1 cellular context compared by ENCODE assay signal in genomic region chr20:10922941-10923340, GRCh38.
TF ChIP-seq lines count a peak whose summit lies in the region.

No MANE protein-coding gene starts in this region.

TF ChIP-seq in HEK293, 187 proteins besides CTCF, POLR2A, EP300 and RAD21 (continued from another document):
- TF ChIP-seq ZSCAN18 (tag by site-specific recombination; IDR thresholded peaks at IDR 0.05) (no peak), ZNF529 (tag by site-specific recombination; IDR thresholded peaks at IDR 0.05; ENCODE audit: insufficient replicate concordance) (no peak), ZNF629 (tag by site-specific recombination; IDR thresholded peaks at IDR 0.05) (0 out of 2 replicates have a peak, but pooled peaks have one; percentile 16), ZNF266 (tag by site-specific recombination; IDR thresholded peaks at IDR 0.05; ENCODE audit: low read depth) (no peak), FEZF1 (tag by site-specific recombination; IDR thresholded peaks at IDR 0.05) (no peak), GLIS1 (tag by site-specific recombination; IDR thresholded peaks at IDR 0.05) (no peak), ZNF292 (tag by site-specific recombination; IDR thresholded peaks at IDR 0.05; ENCODE audit: borderline replicate concordance, low read depth) (no peak), GFI1B (tag by site-specific recombination; IDR thresholded peaks at IDR 0.05) (no peak), ZNF146 (tag by site-specific recombination; IDR thresholded peaks at IDR 0.05) (no peak), SCRT2 (tag by site-specific recombination; IDR thresholded peaks at IDR 0.05) (no peak), PRDM6 (tag by site-specific recombination; IDR thresholded peaks at IDR 0.05) (peak; percentile 79), REST (tag by site-specific recombination; IDR thresholded peaks at IDR 0.05) (no peak), ZNF394 (tag by site-specific recombination; IDR thresholded peaks at IDR 0.05; ENCODE audit: borderline replicate concordance) (no peak), ZNF670 (tag by site-specific recombination; IDR thresholded peaks at IDR 0.05; ENCODE audit: low read depth) (no peak), ZNF600 (tag by site-specific recombination; IDR thresholded peaks at IDR 0.05) (no peak), MEIS1 (CRISPR knock-in tag; IDR thresholded peaks at IDR 0.05; ENCODE audit: borderline replicate concordance) (no peak), OSR2 (tag by site-specific recombination; IDR thresholded peaks at IDR 0.05) (peak; percentile 34; the same call in 1 of the 2 replicates), ZNF571 (tag by site-specific recombination; IDR thresholded peaks at IDR 0.05) (no peak), INSM2 (tag by site-specific recombination; IDR thresholded peaks at IDR 0.05) (0 out of 2 replicates have a peak, but pooled peaks have one; percentile 54), SP7 (tag by site-specific recombination; IDR thresholded peaks at IDR 0.05) (peak; percentile 70), KLF10 (tag by site-specific recombination; IDR thresholded peaks at IDR 0.05) (0 out of 2 replicates have a peak, but pooled peaks have one; percentile 15), ZNF776 (tag by site-specific recombination; IDR thresholded peaks at IDR 0.05; ENCODE audit: borderline replicate concordance) (no peak), ZBTB21 (tag by site-specific recombination; IDR thresholded peaks at IDR 0.05) (no peak), ZNF768 (tag by site-specific recombination; IDR thresholded peaks at IDR 0.05) (no peak), HIC1 (tag by site-specific recombination; IDR thresholded peaks at IDR 0.05) (peak; percentile 36; the same call in 1 of the 2 replicates), ZNF639 (tag by site-specific recombination; IDR thresholded peaks at IDR 0.05) (no peak)
TF ChIP-seq in HEK293: peak in this region for 11.
